Comparison of ENCODE assay signal across 18 cellular contexts in genomic region chr18:44917865-44918476, GRCh38.
DNase-seq lines count a peak whose midpoint lies in the region; ATAC-seq and TF ChIP-seq lines count a peak whose summit lies in the region.
"Had no signal": no experiment of that assay in that cellular context is flagged by ENCODE, and none has a peak within 500 bp of the region (broad histone marks: within the 10 kb centered on the region; RNA-seq: fewer than 3 reads in every experiment).

No MANE protein-coding gene starts in this region.

- H3K4me1 Mint-ChIP-seq in stimulated activated naive B cell treated with anti-CD40 and anti-IgM and Interleukin-4, amounts not matched to agents 10 μg/mL and 1 μg/mL and 100 μg/mL, for 72 hours: peaks cover 45 to 66% of the 10 kb centered on the region in 2 donors
- no peaks in the 10 kb centered on the region for H3K4me1 Mint-ChIP-seq in T-helper 2 cell treated with Interferon-gamma antibody and Interleukin-4, amounts not matched to agents 5 μg/mL and 100 μg/mL, for 36 hours (ENCODE audit: low read depth)
- H3K4me1 Mint-ChIP-seq: activated T-helper 17 cell treated with anti-CD3 and anti-CD28 coated beads, Interleukin-2, amount 50 U/mL, for 72 hours had no signal

- H3K9me3 ChIP-seq in esophagus squamous epithelium (no peaks in the 10 kb centered on the region), mucosa of descending colon (no peaks in the 10 kb centered on the region), breast epithelium (no peaks in the 10 kb centered on the region)
- H3K9me3 ChIP-seq: spleen had no signal

- H3K4me1 ChIP-seq in esophagus squamous epithelium: peaks cover 0 to 43% (median 32%) of the 10 kb centered on the region in 3 donors
- peaks cover 14% of the 10 kb centered on the region for H3K4me1 ChIP-seq in mucosa of descending colon (ENCODE audit: low read depth)
- H3K4me1 ChIP-seq in breast epithelium: peaks cover 0 to 4% of the 10 kb centered on the region in 2 donors

- no peaks in the 10 kb centered on the region for H3K36me3 ChIP-seq in esophagus squamous epithelium
- no peaks in the 10 kb centered on the region for H3K36me3 ChIP-seq in mucosa of descending colon (ENCODE audit: low read depth)
- no peaks in the 10 kb centered on the region for H3K36me3 ChIP-seq in breast epithelium
- H3K36me3 ChIP-seq: spleen had no signal

- H3K27ac Mint-ChIP-seq in stimulated activated naive B cell treated with anti-CD40 and anti-IgM and Interleukin-4, amounts not matched to agents 10 μg/mL and 1 μg/mL and 100 μg/mL, for 72 hours: peak overlapping the region; percentile 57
- H3K27ac Mint-ChIP-seq in T-helper 2 cell treated with Interferon-gamma antibody and Interleukin-4, amounts not matched to agents 5 μg/mL and 100 μg/mL, for 36 hours: no peak overlapping the region
- H3K27ac Mint-ChIP-seq: activated T-helper 17 cell treated with anti-CD3 and anti-CD28 coated beads, Interleukin-2, amount 50 U/mL, for 72 hours had no signal

- no peak overlapping the region for H3K4me3 Mint-ChIP-seq in stimulated activated naive B cell treated with anti-CD40 and anti-IgM and Interleukin-4, amounts not matched to agents 10 μg/mL and 1 μg/mL and 100 μg/mL, for 72 hours
- no peak overlapping the region for H3K4me3 Mint-ChIP-seq in T-helper 2 cell treated with Interferon-gamma antibody and Interleukin-4, amounts not matched to agents 5 μg/mL and 100 μg/mL, for 36 hours
- H3K4me3 Mint-ChIP-seq: activated T-helper 17 cell treated with anti-CD3 and anti-CD28 coated beads, Interleukin-2, amount 50 U/mL, for 72 hours had no signal

- no peaks in the 10 kb centered on the region for H3K27me3 Mint-ChIP-seq in stimulated activated naive B cell treated with anti-CD40 and anti-IgM and Interleukin-4, amounts not matched to agents 10 μg/mL and 1 μg/mL and 100 μg/mL, for 72 hours
- peaks cover 6% of the 10 kb centered on the region for H3K27me3 Mint-ChIP-seq in T-helper 2 cell treated with Interferon-gamma antibody and Interleukin-4, amounts not matched to agents 5 μg/mL and 100 μg/mL, for 36 hours (ENCODE audit: low read depth)

- peaks cover 43 to 71% of the 10 kb centered on the region in 2 donors for H3K36me3 Mint-ChIP-seq in stimulated activated naive B cell treated with anti-CD40 and anti-IgM and Interleukin-4, amounts not matched to agents 10 μg/mL and 1 μg/mL and 100 μg/mL, for 72 hours
- H3K36me3 Mint-ChIP-seq in T-helper 2 cell treated with Interferon-gamma antibody and Interleukin-4, amounts not matched to agents 5 μg/mL and 100 μg/mL, for 36 hours (ENCODE audit: low read depth): no peaks in the 10 kb centered on the region

- TF ChIP-seq POLR2A in esophagus squamous epithelium (IDR thresholded peaks at IDR 0.05): no peak
- no peak for TF ChIP-seq POLR2A in breast epithelium (IDR thresholded peaks at IDR 0.05)

- H3K27me3 ChIP-seq in esophagus squamous epithelium (no peaks in the 10 kb centered on the region), breast epithelium (no peaks in the 10 kb centered on the region)
- H3K27me3 ChIP-seq: spleen had no signal

- 61 to 62% methylated on average over 4 to 5 of the region's 10 CpGs for WGBS in esophagus squamous epithelium, 2 donors

- H3K4me3 ChIP-seq in esophagus squamous epithelium (no peak overlapping the region), mucosa of descending colon (no peak overlapping the region), breast epithelium (no peak overlapping the region)
- H3K4me3 ChIP-seq: spleen had no signal

- intact Hi-C loops in esophagus squamous epithelium (cut with DNase I) (no loop called here), mucosa of descending colon (cut with DNase I, micrococcal nuclease) (no loop called here), breast epithelium (cut with DNase I; ENCODE audit: low total_unique reads) (no loop called here)

- peak; percentile 65 for ATAC-seq in mucosa of descending colon
- ATAC-seq in stimulated activated naive B cell treated with anti-CD40 and anti-IgM and Interleukin-4, amounts not matched to agents 10 μg/mL and 1 μg/mL and 100 μg/mL, for 72 hours (replicated peaks): no peak
- ATAC-seq in HG03378 (IDR thresholded peaks at IDR 0.05; ENCODE audit: unreplicated experiment): no peak
- ATAC-seq: activated T-helper 17 cell treated with anti-CD3 and anti-CD28 coated beads, Interleukin-2, amount 50 U/mL, for 72 hours had no signal

- H3K9me3 Mint-ChIP-seq in stimulated activated naive B cell treated with anti-CD40 and anti-IgM and Interleukin-4, amounts not matched to agents 10 μg/mL and 1 μg/mL and 100 μg/mL, for 72 hours: no peaks in the 10 kb centered on the region
- H3K9me3 Mint-ChIP-seq in T-helper 2 cell treated with Interferon-gamma antibody and Interleukin-4, amounts not matched to agents 5 μg/mL and 100 μg/mL, for 36 hours: no peaks in the 10 kb centered on the region
- H3K9me3 Mint-ChIP-seq: activated T-helper 17 cell treated with anti-CD3 and anti-CD28 coated beads, Interleukin-2, amount 50 U/mL, for 72 hours had no signal

- TF ChIP-seq CTCF in esophagus squamous epithelium (IDR thresholded peaks at IDR 0.05) (no peak), mucosa of descending colon (IDR thresholded peaks at IDR 0.05) (no peak), breast epithelium (IDR thresholded peaks at IDR 0.05) (no peak)

- H3K27ac ChIP-seq in esophagus squamous epithelium (peak overlapping the region; percentile 15 to 77 (median 60)), breast epithelium (peak overlapping the region in 1 of 2 donors; percentile 11)
- H3K27ac ChIP-seq: epithelial cell of prostate, spleen had no signal

- DNase-seq in HuH-7 (ENCODE audit: low spot score): peak; percentile 46
- no peak for DNase-seq in esophagus squamous epithelium (lab: John Stamatoyannopoulos, UW)
- DNase-seq in mucosa of descending colon: peak in 2 of 3 donors; percentile 30
- no peak for DNase-seq in stimulated activated naive B cell treated with anti-CD40 and anti-IgM and Interleukin-4, amounts not matched to agents 10 μg/mL and 1 μg/mL and 100 μg/mL, for 72 hours
- DNase-seq in breast epithelium (ENCODE audit: low spot score in 2 of 2): no peak
- DNase-seq in T-helper 2 cell treated with Interferon-gamma antibody and Interleukin-4, amounts not matched to agents 5 μg/mL and 100 μg/mL, for 36 hours (ENCODE audit: low spot score): no peak
- no peak for DNase-seq in dermis blood vessel endothelial cell
- DNase-seq: ACHN; activated CD8-positive, alpha-beta memory T cell treated with anti-CD3 and anti-CD28 coated beads for 24 hours; amniotic stem cell; cortex of kidney; midbrain; NCI-H1417 treated with DMSO at 0.1 percent for 48 hours; NK-92 treated with Interleukin-12 subunit alpha and Interleukin-12 subunit beta, amount 100 ng/mL, for 24 hours; spleen had no signal

Comparison
In these comparisons a context has a peak if more than half of its experiments do, and no peak if none do; other contexts are left out.
1. DNase-seq: peak in HuH-7 (single experiment) and mucosa of descending colon (2 of 3); none in esophagus squamous epithelium (single experiment), stimulated activated naive B cell treated with anti-CD40 and anti-IgM and Interleukin-4, amounts not matched to agents 10 μg/mL and 1 μg/mL and 100 μg/mL, for 72 hours (single experiment), breast epithelium (0 of 2), T-helper 2 cell treated with Interferon-gamma antibody and Interleukin-4, amounts not matched to agents 5 μg/mL and 100 μg/mL, for 36 hours (single experiment) and dermis blood vessel endothelial cell (single experiment).